ENCODE assay signal across 1 cellular context in genomic region chr19:33275559-33275932, GRCh38.
TF ChIP-seq lines count a peak whose summit lies in the region.

No MANE protein-coding gene starts in this region.

TF ChIP-seq in HepG2, 621 proteins besides CTCF, POLR2A, EP300 and RAD21 (continued from another document):
- no peak for TF ChIP-seq ZBTB34 (CRISPR knock-in tag; IDR thresholded peaks at IDR 0.05)
- TF ChIP-seq ZFP1 (CRISPR knock-in tag; IDR thresholded peaks at IDR 0.05): no peak
- no peak for TF ChIP-seq POLR2AphosphoS2 (IDR thresholded peaks at IDR 0.05; ENCODE audit: low read depth, low read length)
- TF ChIP-seq, protein P1, sequence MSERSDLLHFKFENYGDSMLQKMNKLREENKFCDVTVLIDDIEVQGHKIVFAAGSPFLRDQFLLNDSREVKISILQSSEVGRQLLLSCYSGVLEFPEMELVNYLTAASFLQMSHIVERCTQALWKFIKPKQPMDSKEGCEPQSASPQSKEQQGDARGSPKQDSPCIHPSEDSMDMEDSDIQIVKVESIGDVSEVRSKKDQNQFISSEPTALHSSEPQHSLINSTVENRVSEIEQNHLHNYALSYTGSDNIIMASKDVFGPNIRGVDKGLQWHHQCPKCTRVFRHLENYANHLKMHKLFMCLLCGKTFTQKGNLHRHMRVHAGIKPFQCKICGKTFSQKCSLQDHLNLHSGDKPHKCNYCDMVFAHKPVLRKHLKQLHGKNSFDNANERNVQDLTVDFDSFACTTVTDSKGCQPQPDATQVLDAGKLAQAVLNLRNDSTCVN (CRISPR knock-in tag; IDR thresholded peaks at IDR 0.05; ENCODE audit: borderline replicate concordance): no peak
- TF ChIP-seq DMAP1 (CRISPR knock-in tag; IDR thresholded peaks at IDR 0.05): no peak
- TF ChIP-seq CREB3 (CRISPR knock-in tag; IDR thresholded peaks at IDR 0.05): no peak
- no peak for TF ChIP-seq ZNF773 (CRISPR knock-in tag; IDR thresholded peaks at IDR 0.05; ENCODE audit: borderline replicate concordance)
- TF ChIP-seq RNF219 (CRISPR knock-in tag; IDR thresholded peaks at IDR 0.05): no peak
- TF ChIP-seq ZNF749 (CRISPR knock-in tag; IDR thresholded peaks at IDR 0.05; ENCODE audit: borderline replicate concordance): 0 out of 2 replicates have a peak, but pooled peaks have one; percentile 8
- no peak for TF ChIP-seq ZNF382 (CRISPR knock-in tag; IDR thresholded peaks at IDR 0.05; ENCODE audit: borderline replicate concordance)
- TF ChIP-seq SOX13 (IDR thresholded peaks at IDR 0.05): no peak
- TF ChIP-seq SOX13 (CRISPR knock-in tag; conservative IDR thresholded peaks at IDR 0.05 in 1 of 2, IDR thresholded peaks at IDR 0.05 in 1 of 2): no peak
- 0 out of 2 replicates have a peak, but pooled peaks have one; percentile 21 for TF ChIP-seq FLYWCH1 (CRISPR knock-in tag; IDR thresholded peaks at IDR 0.05)
- 0 out of 2 replicates have a peak, but pooled peaks have one; percentile 16 for TF ChIP-seq MEIS1 (CRISPR knock-in tag; IDR thresholded peaks at IDR 0.05; ENCODE audit: borderline replicate concordance)
- no peak for TF ChIP-seq ZNF44 (CRISPR knock-in tag; IDR thresholded peaks at IDR 0.05)
- TF ChIP-seq, protein P2, sequence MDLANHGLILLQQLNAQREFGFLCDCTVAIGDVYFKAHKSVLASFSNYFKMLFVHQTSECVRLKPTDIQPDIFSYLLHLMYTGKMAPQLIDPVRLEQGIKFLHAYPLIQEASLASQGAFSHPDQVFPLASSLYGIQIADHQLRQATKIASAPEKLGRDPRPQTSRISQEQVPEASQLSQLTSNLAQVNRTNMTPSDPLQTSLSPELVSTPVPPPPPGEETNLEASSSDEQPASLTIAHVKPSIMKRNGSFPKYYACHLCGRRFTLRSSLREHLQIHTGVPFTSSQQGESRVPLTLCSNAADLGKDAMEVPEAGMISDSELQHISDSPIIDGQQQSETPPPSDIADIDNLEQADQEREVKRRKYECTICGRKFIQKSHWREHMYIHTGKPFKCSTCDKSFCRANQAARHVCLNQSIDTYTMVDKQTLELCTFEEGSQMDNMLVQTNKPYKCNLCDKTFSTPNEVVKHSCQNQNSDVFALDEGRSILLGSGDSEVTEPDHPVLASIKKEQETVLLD (CRISPR knock-in tag; IDR thresholded peaks at IDR 0.05; ENCODE audit: low read depth): no peak
- no peak for TF ChIP-seq KLF13 (CRISPR knock-in tag; IDR thresholded peaks at IDR 0.05)
- TF ChIP-seq SMC3 (IDR thresholded peaks at IDR 0.05; ENCODE audit: low read length): no peak
- no peak for TF ChIP-seq MTF1 (CRISPR knock-in tag; IDR thresholded peaks at IDR 0.05)
- TF ChIP-seq SNAPC4 (CRISPR knock-in tag; IDR thresholded peaks at IDR 0.05): no peak
- no peak for TF ChIP-seq USF2 (IDR thresholded peaks at IDR 0.05; ENCODE audit: low read depth, low read length)
- TF ChIP-seq USF2 (CRISPR knock-in tag; IDR thresholded peaks at IDR 0.05; ENCODE audit: borderline replicate concordance): no peak
- no peak for TF ChIP-seq HOXA7 (CRISPR knock-in tag; IDR thresholded peaks at IDR 0.05)
- TF ChIP-seq ZMAT3 (CRISPR knock-in tag; conservative IDR thresholded peaks at IDR 0.05): no peak
- TF ChIP-seq KMT2A (CRISPR knock-in tag; IDR thresholded peaks at IDR 0.05): no peak
